8 cellular contexts compared by ENCODE assay signal in the genomic region with DNA sequence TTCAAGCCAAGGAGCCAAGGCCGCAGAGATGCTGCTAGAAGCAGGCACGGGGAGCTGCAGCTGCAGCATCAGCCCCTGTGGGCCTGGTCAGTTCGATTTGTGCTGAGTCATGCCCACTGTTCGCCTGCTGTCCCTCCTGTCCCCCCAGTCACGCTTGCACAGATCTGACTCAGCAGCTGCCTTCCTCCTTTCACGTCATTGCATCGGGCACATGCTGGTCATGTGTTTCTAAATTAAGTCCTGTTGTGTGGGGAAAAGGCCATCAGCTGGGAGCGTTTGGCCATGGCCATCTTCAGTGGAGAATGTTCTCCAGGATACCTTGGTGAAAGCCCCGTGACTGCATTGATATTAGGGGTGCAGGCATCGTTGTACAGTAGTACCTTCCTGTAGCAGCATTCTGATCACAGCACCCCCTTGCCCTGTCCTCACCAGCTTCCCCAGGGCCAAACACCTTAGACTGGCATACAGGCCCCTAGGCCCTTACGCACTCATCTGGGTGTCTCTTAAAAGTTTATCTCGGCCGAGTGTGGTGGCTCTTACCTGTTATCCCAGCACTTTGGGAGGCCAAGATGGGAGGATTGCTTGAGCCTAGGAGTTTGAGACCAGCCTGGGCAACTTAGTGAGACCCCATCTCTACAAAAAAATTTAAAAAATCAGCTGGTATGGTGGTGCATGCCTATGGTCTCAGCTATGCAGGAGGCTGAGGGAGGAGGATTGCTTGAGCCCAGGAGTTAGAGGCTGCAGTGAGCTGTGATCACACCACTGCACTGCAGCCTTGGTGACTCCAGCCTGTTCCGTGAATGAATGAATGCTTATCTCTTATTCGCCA.
DNase-seq lines count a peak whose midpoint lies in the region; ATAC-seq and TF ChIP-seq lines count a peak whose summit lies in the region.

No MANE protein-coding gene starts in this region.

- ATAC-seq in GM19397 (IDR thresholded peaks at IDR 0.05; ENCODE audit: unreplicated experiment) (no peak), HG03378 (IDR thresholded peaks at IDR 0.05; ENCODE audit: unreplicated experiment) (no peak), HG02763 (IDR thresholded peaks at IDR 0.05; ENCODE audit: unreplicated experiment) (no peak)

- no peak for TF ChIP-seq CTCF in AG10803 (conservative IDR thresholded peaks at IDR 0.05; ENCODE audit: low read length)

- DNase-seq in AG10803 (ENCODE audit: low read depth) (peak; percentile 97), SHP77 treated with DMSO at 0.1 percent for 48 hours (lab: John Stamatoyannopoulos, UW) (peak; percentile 87), fibroblast of the conjunctiva (ENCODE audit: low read depth) (peak; percentile 89), non-pigmented ciliary epithelial cell (ENCODE audit: low read depth) (peak; percentile 65)
- no peak for DNase-seq in activated CD4-positive, alpha-beta T cell treated with anti-CD3 and anti-CD28 coated beads, Interleukin-2, amount 50 U/mL, for 4 hours

- no peak overlapping the region for H3K4me3 ChIP-seq in AG10803 (ENCODE audit: low read length)

Comparison
In these comparisons a context has a peak if more than half of its experiments do, and no peak if none do; other contexts are left out.
1. DNase-seq: peak in AG10803 (single experiment), SHP77 treated with DMSO at 0.1 percent for 48 hours (single experiment), fibroblast of the conjunctiva (single experiment) and non-pigmented ciliary epithelial cell (single experiment); none in activated CD4-positive, alpha-beta T cell treated with anti-CD3 and anti-CD28 coated beads, Interleukin-2, amount 50 U/mL, for 4 hours (0 of 2).